ENCODE assay signal across 7 cellular contexts in genomic region chr4:118047043-118047442, GRCh38. TPM values are rescaled to one million over a fixed set of nuclear protein-coding genes. Genes with fewer than 3 reads are reported as not detected.
"Had no signal": no experiment of that assay in that cellular context is flagged by ENCODE, and none has a peak within 500 bp of the region (broad histone marks: within the 10 kb centered on the region; RNA-seq: fewer than 3 reads in every experiment).

No MANE protein-coding gene starts in this region.

- DNase-seq: GM23248, GOT3, H7, HFFc6, IMR-90, KG1 had no signal

RNA-seq across cellular contexts. Expression of gene NDST3, which starts 12.8 kb away (rescaled TPM):
- total RNA-seq: GM23248, HFFc6, K562 had no signal
